In the genomic region with DNA sequence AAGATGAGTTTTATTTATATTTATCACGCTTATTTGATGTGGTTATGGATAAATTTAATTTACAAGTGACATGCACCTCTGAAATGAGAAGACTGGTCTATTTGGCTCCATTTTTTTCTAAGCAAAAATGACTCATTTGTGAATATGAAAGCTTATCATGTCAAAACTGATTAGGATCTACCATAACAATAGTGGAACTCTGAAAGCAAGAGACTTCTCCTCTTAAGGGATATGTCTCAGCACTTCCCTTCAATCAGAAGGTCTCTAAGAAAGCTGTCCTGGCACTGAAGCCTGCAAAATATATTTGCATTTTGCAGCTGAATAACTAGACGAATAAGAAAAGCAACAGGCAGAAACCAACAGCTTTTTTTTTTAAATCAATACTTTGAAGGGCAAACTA, we compare ENCODE assay signal across 21 cellular contexts. TPM values are rescaled to one million over a fixed set of nuclear protein-coding genes. Genes with fewer than 3 reads are reported as not detected.
DNase-seq lines count a peak whose midpoint lies in the region; ATAC-seq and TF ChIP-seq lines count a peak whose summit lies in the region.
"Had no signal": no experiment of that assay in that cellular context is flagged by ENCODE, and none has a peak within 500 bp of the region (broad histone marks: within the 10 kb centered on the region; RNA-seq: fewer than 3 reads in every experiment).

No MANE protein-coding gene starts in this region.

- H4K8ac ChIP-seq in neuronal stem cell (ENCODE audit: low read depth, low read length) = no peak overlapping the region

- H3K27ac Mint-ChIP-seq in activated CD4-positive, alpha-beta T cell treated with anti-CD3 and anti-CD28 coated beads for 36 hours = no peak overlapping the region
- no peak overlapping the region for H3K27ac Mint-ChIP-seq in activated CD4-positive, alpha-beta T cell treated with anti-CD3 and anti-CD28 coated beads, Interleukin-2, amount 10 ng/mL, durations not matched to agents 24 days and 14 days
- H3K27ac Mint-ChIP-seq in activated CD8-positive, alpha-beta T cell treated with anti-CD3 and anti-CD28 coated beads for 36 hours = no peak overlapping the region
- H3K27ac Mint-ChIP-seq: brain had no signal

- intact Hi-C loops in activated CD4-positive, alpha-beta T cell treated with anti-CD3 and anti-CD28 coated beads for 36 hours (cut with DNase I, micrococcal nuclease) = loop anchor here (1.0 to 5.0 kb wide), 6 partner anchors 17 to 159 kb away; no protein-coding TSS in a partner anchor
- intact Hi-C loops in activated CD4-positive, alpha-beta T cell treated with anti-CD3 and anti-CD28 coated beads, Interleukin-2, amount 10 ng/mL, durations not matched to agents 24 days and 14 days (cut with micrococcal nuclease) = loop anchor here (1.0 to 10.0 kb wide), 4 partner anchors 16 to 411 kb away; partner anchors contain the start of gene IFIT5
- intact Hi-C loops in activated CD8-positive, alpha-beta T cell treated with anti-CD3 and anti-CD28 coated beads for 36 hours (cut with micrococcal nuclease) = loop anchor here (5.0 kb wide), 1 partner anchor 66 kb away; no protein-coding TSS in a partner anchor

- TF ChIP-seq CTCF in activated CD8-positive, alpha-beta T cell treated with anti-CD3 and anti-CD28 coated beads for 36 hours (IDR thresholded peaks at IDR 0.05) = no peak

- no peak overlapping the region for H2BK15ac ChIP-seq in neuronal stem cell (ENCODE audit: low read length)

- no peaks in the 10 kb centered on the region for H3K79me1 ChIP-seq in neuronal stem cell (ENCODE audit: low read depth, low read length)

- no peak overlapping the region for H3K14ac ChIP-seq in neuronal stem cell (ENCODE audit: low read length)

- CTCF ChIA-PET in activated CD4-positive, alpha-beta T cell treated with anti-CD3 and anti-CD28 coated beads for 36 hours (lab: Charles Lee) = interaction anchor here (0.7 to 1.4 kb wide), 9 partner anchors 10 to 204 kb away, joined by 3 to 10 read pairs (median 5); partner anchors contain the start of genes CH25H and FAS
- CTCF ChIA-PET in activated CD8-positive, alpha-beta T cell treated with anti-CD3 and anti-CD28 coated beads for 36 hours (lab: Charles Lee) = interaction anchor here (0.7 to 1.2 kb wide), 9 partner anchors 9 to 214 kb away, joined by 3 to 7 read pairs (median 4); no protein-coding TSS in a partner anchor

- no peak overlapping the region for H2BK12ac ChIP-seq in neuronal stem cell (ENCODE audit: low read length)

- H2BK5ac ChIP-seq in neuronal stem cell (ENCODE audit: low read length) = no peak overlapping the region

- POLR2A ChIA-PET in activated CD4-positive, alpha-beta T cell treated with anti-CD3 and anti-CD28 coated beads for 36 hours (lab: Charles Lee) = interaction anchor here (0.8 to 1.4 kb wide), 2 partner anchors 13 to 16 kb away, joined by 3 to 4 read pairs; partner anchors contain the start of gene FAS
- POLR2A ChIA-PET in activated CD8-positive, alpha-beta T cell treated with anti-CD3 and anti-CD28 coated beads for 36 hours (lab: Charles Lee) = interaction anchor here (0.5 to 4.2 kb wide), 3 partner anchors 12 to 207 kb away, joined by 3 to 56 read pairs (median 4); partner anchors contain the start of gene FAS

- peak overlapping the region; percentile 31 for H2AFZ ChIP-seq in neuronal stem cell (ENCODE audit: low read length)

- H3K27me3 Mint-ChIP-seq in activated CD4-positive, alpha-beta T cell treated with anti-CD3 and anti-CD28 coated beads for 36 hours = no peaks in the 10 kb centered on the region
- H3K27me3 Mint-ChIP-seq in activated CD4-positive, alpha-beta T cell treated with anti-CD3 and anti-CD28 coated beads, Interleukin-2, amount 10 ng/mL, durations not matched to agents 24 days and 14 days = no peaks in the 10 kb centered on the region
- no peaks in the 10 kb centered on the region for H3K27me3 Mint-ChIP-seq in activated CD8-positive, alpha-beta T cell treated with anti-CD3 and anti-CD28 coated beads for 36 hours
- H3K27me3 Mint-ChIP-seq: brain had no signal

- H3K4me1 ChIP-seq in neuronal stem cell (ENCODE audit: control insufficient read depth in 2 of 2, insufficient read depth in 1 of 2, low read depth in 1 of 2, low read length in 2 of 2) = peaks cover 6 to 34% of the 10 kb centered on the region in 2 donors

- H3K23ac ChIP-seq in neuronal stem cell (ENCODE audit: low read depth, low read length, poor library complexity) = no peak overlapping the region

- no peak overlapping the region for H3K4ac ChIP-seq in neuronal stem cell (ENCODE audit: low read length)

- H3K4me2 ChIP-seq in neuronal stem cell (ENCODE audit: insufficient read depth, low read length, poor library complexity, severe bottlenecking) = no peak overlapping the region

- no peaks in the 10 kb centered on the region for H3K27me3 ChIP-seq in neuronal stem cell (ENCODE audit: control insufficient read depth in 3 of 3, insufficient read depth in 3 of 3, low read depth in 1 of 3, low read length in 3 of 3)
- H3K27me3 ChIP-seq: dorsolateral prefrontal cortex, esophagus muscularis mucosa had no signal

- no CpG with 5 or more reads among the region's 2 CpGs for WGBS in neuronal stem cell (ENCODE audit: extremely low coverage in 2 of 2, insufficient read length in 2 of 2, insufficient replicate concordance in 1 of 2), 2 donors

- no peak for DNase-seq in activated CD4-positive, alpha-beta T cell treated with anti-CD3 and anti-CD28 coated beads for 36 hours
- DNase-seq in activated CD4-positive, alpha-beta T cell treated with anti-CD3 and anti-CD28 coated beads, Interleukin-2, amount 10 ng/mL, durations not matched to agents 24 days and 14 days = no peak
- DNase-seq in activated CD8-positive, alpha-beta T cell treated with anti-CD3 and anti-CD28 coated beads for 36 hours = no peak
- no peak for DNase-seq in neuronal stem cell (ENCODE audit: low spot score)
- DNase-seq in G401 (ENCODE audit: low spot score) = no peak
- no peak for DNase-seq in NCI-H524 treated with DMSO at 0.1 percent for 48 hours (lab: John Stamatoyannopoulos, UW)
- DNase-seq: 8988T; activated CD4-positive, alpha-beta T cell treated with anti-CD3 and anti-CD28 coated beads, Interleukin-2, amount 50 U/mL, for 1 hour; activated effector memory CD4-positive, alpha-beta T cell treated with anti-CD3 and anti-CD28 coated beads, Interleukin-2, amount 50 U/mL, for 16 hours; C1 segment of cervical spinal cord; dorsolateral prefrontal cortex; NCI-H1105 treated with DMSO at 0.1 percent for 48 hours; NCI-H2171; nucleus accumbens; stimulated activated CD4-positive, alpha-beta T cell treated with anti-CD3 and anti-CD28 coated beads, Interleukin-4, amount 100 ng/mL, for 4 hours; trophoblast cell had no signal

- in situ Hi-C loops in G401 (cut with HindIII; ENCODE audit: low sequenced_read_pairs) = no loop called here

- H3K9me3 Mint-ChIP-seq in activated CD4-positive, alpha-beta T cell treated with anti-CD3 and anti-CD28 coated beads for 36 hours (ENCODE audit: low read depth) = no peaks in the 10 kb centered on the region
- no peaks in the 10 kb centered on the region for H3K9me3 Mint-ChIP-seq in activated CD4-positive, alpha-beta T cell treated with anti-CD3 and anti-CD28 coated beads, Interleukin-2, amount 10 ng/mL, durations not matched to agents 24 days and 14 days
- no peaks in the 10 kb centered on the region for H3K9me3 Mint-ChIP-seq in activated CD8-positive, alpha-beta T cell treated with anti-CD3 and anti-CD28 coated beads for 36 hours
- H3K9me3 Mint-ChIP-seq: brain had no signal

- H3K27ac ChIP-seq in neuronal stem cell (replicated peaks; ENCODE audit: low read length) = no peak overlapping the region
- H3K27ac ChIP-seq: dorsolateral prefrontal cortex, esophagus muscularis mucosa had no signal

- H3K36me3 Mint-ChIP-seq in activated CD4-positive, alpha-beta T cell treated with anti-CD3 and anti-CD28 coated beads for 36 hours (ENCODE audit: low read depth) = peaks cover 27% of the 10 kb centered on the region
- peaks cover 37% of the 10 kb centered on the region for H3K36me3 Mint-ChIP-seq in activated CD4-positive, alpha-beta T cell treated with anti-CD3 and anti-CD28 coated beads, Interleukin-2, amount 10 ng/mL, durations not matched to agents 24 days and 14 days (ENCODE audit: low read depth)
- peaks cover 33% of the 10 kb centered on the region for H3K36me3 Mint-ChIP-seq in activated CD8-positive, alpha-beta T cell treated with anti-CD3 and anti-CD28 coated beads for 36 hours (ENCODE audit: low read depth)
- H3K36me3 Mint-ChIP-seq: brain had no signal

- H2AK5ac ChIP-seq in neuronal stem cell (ENCODE audit: low read depth, low read length) = no peak overlapping the region

- H3K4me3 ChIP-seq in neuronal stem cell (ENCODE audit: low read length in 2 of 2) = no peak overlapping the region
- H3K4me3 ChIP-seq: dorsolateral prefrontal cortex, esophagus muscularis mucosa, HAP-1 had no signal

- peak; percentile 65 for ATAC-seq in activated CD4-positive, alpha-beta T cell treated with anti-CD3 and anti-CD28 coated beads for 36 hours
- ATAC-seq in HG02884 (IDR thresholded peaks at IDR 0.05; ENCODE audit: unreplicated experiment) (peak; percentile 39), HG02623 (IDR thresholded peaks at IDR 0.05; ENCODE audit: unreplicated experiment) (no peak)
- peak; percentile 46 for ATAC-seq in activated CD8-positive, alpha-beta T cell treated with anti-CD3 and anti-CD28 coated beads for 36 hours

- H3K9ac ChIP-seq in neuronal stem cell (ENCODE audit: low read depth, low read length, poor library complexity) = no peak overlapping the region

- peaks cover 47% of the 10 kb centered on the region for H3K4me1 Mint-ChIP-seq in activated CD4-positive, alpha-beta T cell treated with anti-CD3 and anti-CD28 coated beads for 36 hours
- H3K4me1 Mint-ChIP-seq in activated CD4-positive, alpha-beta T cell treated with anti-CD3 and anti-CD28 coated beads, Interleukin-2, amount 10 ng/mL, durations not matched to agents 24 days and 14 days = peaks cover 55% of the 10 kb centered on the region
- H3K4me1 Mint-ChIP-seq in activated CD8-positive, alpha-beta T cell treated with anti-CD3 and anti-CD28 coated beads for 36 hours (ENCODE audit: low read depth) = peaks cover 48% of the 10 kb centered on the region

- peaks cover 2 to 3% of the 10 kb centered on the region in 2 donors for H3K36me3 ChIP-seq in neuronal stem cell (replicated peaks in 1 of 2; ENCODE audit: control insufficient read depth in 2 of 2, insufficient read depth in 2 of 2, low read length in 2 of 2)
- H3K36me3 ChIP-seq: HAP-1 had no signal

- H4K91ac ChIP-seq in neuronal stem cell (ENCODE audit: low read depth, low read length, poor library complexity) = no peak overlapping the region

- no peak overlapping the region for H2BK120ac ChIP-seq in neuronal stem cell (ENCODE audit: low read depth, low read length)

- H3K9me3 ChIP-seq in neuronal stem cell (replicated peaks in 1 of 2; ENCODE audit: control insufficient read depth in 2 of 2, insufficient read depth in 1 of 2, low read depth in 1 of 2, low read length in 2 of 2) = no peaks in the 10 kb centered on the region
- H3K9me3 ChIP-seq: esophagus muscularis mucosa, HAP-1 had no signal

- no peak overlapping the region for H3K18ac ChIP-seq in neuronal stem cell (ENCODE audit: low read length)

- no peak overlapping the region for H3K4me3 Mint-ChIP-seq in activated CD4-positive, alpha-beta T cell treated with anti-CD3 and anti-CD28 coated beads for 36 hours
- no peak overlapping the region for H3K4me3 Mint-ChIP-seq in activated CD4-positive, alpha-beta T cell treated with anti-CD3 and anti-CD28 coated beads, Interleukin-2, amount 10 ng/mL, durations not matched to agents 24 days and 14 days
- H3K4me3 Mint-ChIP-seq in activated CD8-positive, alpha-beta T cell treated with anti-CD3 and anti-CD28 coated beads for 36 hours = no peak overlapping the region
- H3K4me3 Mint-ChIP-seq: brain had no signal

RNA-seq across cellular contexts. Expression of gene FAS, which starts 12.7 kb away (rescaled TPM):
- total RNA-seq in activated CD4-positive, alpha-beta T cell treated with anti-CD3 and anti-CD28 coated beads for 36 hours = 10 to 100 TPM; 34.1 to 34.9 TPM
- 29.9 and 31.1 TPM in 2 replicates for total RNA-seq in activated CD4-positive, alpha-beta T cell treated with anti-CD3 and anti-CD28 coated beads, Interleukin-2, amount 10 ng/mL, durations not matched to agents 24 days and 14 days
- total RNA-seq in activated CD8-positive, alpha-beta T cell treated with anti-CD3 and anti-CD28 coated beads for 36 hours = 10 to 100 TPM; 48.6 to 49.0 TPM
- 6.8 TPM for polyA plus RNA-seq in neuronal stem cell (2013, experiment 1 of 2)
- polyA plus RNA-seq in neuronal stem cell (2013, experiment 2 of 2) = 7.4 TPM
- total RNA-seq in G401 (2014; rRNA removed; shearing (Covaris generic)) = 0.31 and 4.5 TPM in 2 replicates

RNA-seq across cellular contexts. Expression of gene ACTA2, which starts 50.8 kb away (rescaled TPM):
- 10 to 100 TPM in 1 of 2 experiments, 1 to 10 TPM in 1; 8.5 to 10.2 TPM for total RNA-seq in activated CD4-positive, alpha-beta T cell treated with anti-CD3 and anti-CD28 coated beads for 36 hours
- 8.8 and 8.9 TPM in 2 replicates for total RNA-seq in activated CD4-positive, alpha-beta T cell treated with anti-CD3 and anti-CD28 coated beads, Interleukin-2, amount 10 ng/mL, durations not matched to agents 24 days and 14 days
- 10 to 100 TPM; 13.3 to 14.9 TPM for total RNA-seq in activated CD8-positive, alpha-beta T cell treated with anti-CD3 and anti-CD28 coated beads for 36 hours
- polyA plus RNA-seq in neuronal stem cell (2013, experiment 1 of 2) = 115 TPM
- polyA plus RNA-seq in neuronal stem cell (2013, experiment 2 of 2) = 108 TPM
- total RNA-seq in G401 (2014; rRNA removed; shearing (Covaris generic)) = 10.6 and 14.2 TPM in 2 replicates
